8 cellular contexts compared by ENCODE assay signal in the genomic region with DNA sequence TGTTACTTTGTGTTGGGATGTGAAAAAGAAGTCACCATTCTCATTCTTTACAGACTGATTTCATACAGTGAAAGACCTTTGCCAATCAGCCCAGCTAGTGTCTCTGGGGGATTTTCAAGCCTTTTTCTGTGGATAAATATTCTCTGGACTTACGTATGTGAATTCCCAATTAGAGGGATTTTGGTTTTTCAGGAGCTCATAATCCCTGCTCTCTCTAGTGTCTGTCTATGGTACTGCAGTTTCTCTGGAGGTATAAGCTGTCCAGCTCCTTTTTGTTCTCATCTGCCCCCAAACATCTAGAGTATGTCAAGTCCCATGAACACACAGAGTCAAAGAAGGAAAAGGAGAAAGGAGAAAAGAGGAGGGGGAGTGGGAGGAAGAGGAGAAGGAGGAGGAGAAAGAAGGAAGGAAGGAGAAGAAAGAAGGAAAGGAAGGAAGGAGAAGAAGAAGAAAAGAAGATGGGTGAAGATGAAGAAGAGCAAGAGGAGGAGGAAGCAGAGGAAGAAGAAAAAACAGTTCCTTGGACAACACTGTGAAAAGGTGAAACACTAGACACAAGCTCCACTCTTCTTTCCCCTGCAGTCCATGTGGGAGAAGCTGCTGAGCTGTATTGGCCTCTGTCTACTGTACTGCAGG.
A peak's percentile ranks its signal among the peaks of the same experiment; 100 is the strongest.
DNase-seq lines count a peak whose midpoint lies in the region; ATAC-seq, FAIRE-seq and TF ChIP-seq lines count a peak whose summit lies in the region.

No MANE protein-coding gene starts in this region.

- H3K9me3 Mint-ChIP-seq in activated T-helper 1 cell treated with anti-CD3 and anti-CD28 coated beads, Interleukin-12 subunit alpha, Interleukin-12 subunit beta, Interleukin-2, Interleukin-4 antibody, amounts not matched to agents 30 ng/mL and 10 ng/mL and 1 ng/mL, durations not matched to agents 14 hours and 24 hours and 36 hours: no peaks in the 10 kb centered on the region

- dilution Hi-C loops in keratinocyte (cut with MboI; ENCODE audit: extremely low pct_ligation_motif_present, low sequenced_read_pairs): no loop called here

- intact Hi-C loops in adrenal gland (cut with DNase I): loop anchor here in 1 of 2 donors (5.0 kb wide), 2 partner anchors 94 to 274 kb away; no protein-coding TSS in a partner anchor
- intact Hi-C loops in activated T-helper 1 cell treated with anti-CD3 and anti-CD28 coated beads, Interleukin-12 subunit alpha, Interleukin-12 subunit beta, Interleukin-2, Interleukin-4 antibody, amounts not matched to agents 30 ng/mL and 10 ng/mL and 1 ng/mL, durations not matched to agents 14 hours and 24 hours and 36 hours (cut with micrococcal nuclease): no loop called here

- H3K4me2 ChIP-seq in keratinocyte (ENCODE audit: control insufficient read depth, extremely low read depth, insufficient read depth, low read depth, low read length): no peak overlapping the region

- H3K4me1 Mint-ChIP-seq in activated T-helper 1 cell treated with anti-CD3 and anti-CD28 coated beads, Interleukin-12 subunit alpha, Interleukin-12 subunit beta, Interleukin-2, Interleukin-4 antibody, amounts not matched to agents 30 ng/mL and 10 ng/mL and 1 ng/mL, durations not matched to agents 14 hours and 24 hours and 36 hours (ENCODE audit: low read depth): no peaks in the 10 kb centered on the region

- H3K27ac ChIP-seq in ACC112 (ENCODE audit: low read depth, low read length) (no peak overlapping the region), adrenal gland (no peak overlapping the region), keratinocyte (ENCODE audit: control insufficient read depth, insufficient read depth, low read length) (no peak overlapping the region)

- TF ChIP-seq CTCF in adrenal gland (IDR thresholded peaks at IDR 0.05) (peak; percentile 52 to 72 (median 69)), keratinocyte (optimal IDR thresholded peaks at IDR 0.05 in 1 of 3, IDR thresholded peaks at IDR 0.05 in 1 of 3, conservative IDR thresholded peaks at IDR 0.05 in 1 of 3; ENCODE audit: extremely low read depth in 1 of 3, insufficient read depth in 2 of 3, low read length in 3 of 3) (peak; percentile 37 to 72 (median 62))

- no peaks in the 10 kb centered on the region for H3K9me1 ChIP-seq in keratinocyte (ENCODE audit: control insufficient read depth, extremely low read depth, insufficient read depth, low read length)

- ATAC-seq in GM21619 (IDR thresholded peaks at IDR 0.05; ENCODE audit: unreplicated experiment): no peak

- H3K4me3 Mint-ChIP-seq in activated T-helper 1 cell treated with anti-CD3 and anti-CD28 coated beads, Interleukin-12 subunit alpha, Interleukin-12 subunit beta, Interleukin-2, Interleukin-4 antibody, amounts not matched to agents 30 ng/mL and 10 ng/mL and 1 ng/mL, durations not matched to agents 14 hours and 24 hours and 36 hours: no peak overlapping the region

- H3K9me3 ChIP-seq in adrenal gland (replicated peaks in 1 of 3): no peaks in the 10 kb centered on the region
- no peaks in the 10 kb centered on the region for H3K9me3 ChIP-seq in keratinocyte (ENCODE audit: control insufficient read depth, low read depth, low read length)

- peaks cover 9% of the 10 kb centered on the region for H3K4me1 ChIP-seq in ACC112 (ENCODE audit: control insufficient read depth, insufficient read depth, low read length, unreplicated experiment)
- H3K4me1 ChIP-seq in adrenal gland (replicated peaks in 1 of 2): no peaks in the 10 kb centered on the region
- no peaks in the 10 kb centered on the region for H3K4me1 ChIP-seq in keratinocyte (ENCODE audit: control insufficient read depth, extremely low read depth, insufficient read depth, low read length)

- H3K79me2 ChIP-seq in ACC112 (ENCODE audit: control insufficient read depth, insufficient read depth, low read length, unreplicated experiment) (no peaks in the 10 kb centered on the region), keratinocyte (ENCODE audit: control insufficient read depth, insufficient read depth, low read length) (no peaks in the 10 kb centered on the region)

- no peak overlapping the region for H3K27ac Mint-ChIP-seq in activated T-helper 1 cell treated with anti-CD3 and anti-CD28 coated beads, Interleukin-12 subunit alpha, Interleukin-12 subunit beta, Interleukin-2, Interleukin-4 antibody, amounts not matched to agents 30 ng/mL and 10 ng/mL and 1 ng/mL, durations not matched to agents 14 hours and 24 hours and 36 hours

- H4K20me1 ChIP-seq in keratinocyte (ENCODE audit: control insufficient read depth, extremely low read depth, insufficient read depth, low read length): no peaks in the 10 kb centered on the region

- FAIRE-seq in keratinocyte (lab: Jason Lieb, UNC): peak; percentile 23

- H3K27me3 ChIP-seq in ACC112 (ENCODE audit: insufficient read depth, low read length): no peaks in the 10 kb centered on the region
- H3K27me3 ChIP-seq in adrenal gland: no peaks in the 10 kb centered on the region
- H3K27me3 ChIP-seq in keratinocyte (ENCODE audit: control insufficient read depth, extremely low read depth, insufficient read depth, low read length): no peaks in the 10 kb centered on the region

- H3K27me3 Mint-ChIP-seq in activated T-helper 1 cell treated with anti-CD3 and anti-CD28 coated beads, Interleukin-12 subunit alpha, Interleukin-12 subunit beta, Interleukin-2, Interleukin-4 antibody, amounts not matched to agents 30 ng/mL and 10 ng/mL and 1 ng/mL, durations not matched to agents 14 hours and 24 hours and 36 hours (ENCODE audit: insufficient read depth): peaks cover 2% of the 10 kb centered on the region

- TF ChIP-seq POLR2A in adrenal gland (IDR thresholded peaks at IDR 0.05): no peak

- no peaks in the 10 kb centered on the region for H3K36me3 Mint-ChIP-seq in activated T-helper 1 cell treated with anti-CD3 and anti-CD28 coated beads, Interleukin-12 subunit alpha, Interleukin-12 subunit beta, Interleukin-2, Interleukin-4 antibody, amounts not matched to agents 30 ng/mL and 10 ng/mL and 1 ng/mL, durations not matched to agents 14 hours and 24 hours and 36 hours (ENCODE audit: low read depth)

- H3K4me3 ChIP-seq in ACC112 (ENCODE audit: low read depth, low read length) (no peak overlapping the region), adrenal gland (no peak overlapping the region), keratinocyte (ENCODE audit: control insufficient read depth in 2 of 3, extremely low read depth in 1 of 3, insufficient read depth in 2 of 3, low read depth in 1 of 3, low read length in 3 of 3) (no peak overlapping the region)

- H3K36me3 ChIP-seq in ACC112 (ENCODE audit: insufficient read depth, low read length): no peaks in the 10 kb centered on the region
- H3K36me3 ChIP-seq in adrenal gland (replicated peaks in 1 of 2): no peaks in the 10 kb centered on the region
- no peaks in the 10 kb centered on the region for H3K36me3 ChIP-seq in keratinocyte (ENCODE audit: control insufficient read depth in 2 of 2, extremely low read depth in 1 of 2, insufficient read depth in 2 of 2, low read length in 2 of 2)

- DNase-seq in H4 (ENCODE audit: low spot score) (peak; percentile 20), adrenal gland (no peak), keratinocyte (ENCODE audit: low read depth, low spot score) (no peak), SW480 (ENCODE audit: low spot score) (no peak), NOMO-1 treated with DMSO at 0.1 percent for 48 hours (lab: John Stamatoyannopoulos, UW; ENCODE audit: unreplicated experiment) (no peak)
- no peak for DNase-seq in activated T-helper 1 cell treated with anti-CD3 and anti-CD28 coated beads, Interleukin-12 subunit alpha, Interleukin-12 subunit beta, Interleukin-2, Interleukin-4 antibody, amounts not matched to agents 30 ng/mL and 10 ng/mL and 1 ng/mL, durations not matched to agents 14 hours and 24 hours and 36 hours (ENCODE audit: low spot score)

- WGBS in adrenal gland, 4 donors: 7 to 33% (median 30%) methylated on average over 1 of the region's 1 CpG

- H3K9ac ChIP-seq in keratinocyte (ENCODE audit: control insufficient read depth, extremely low read depth, insufficient read depth, low read length): no peak overlapping the region

- H2AFZ ChIP-seq in ACC112 (ENCODE audit: low read length, unreplicated experiment) (peak overlapping the region; percentile 50), keratinocyte (ENCODE audit: control insufficient read depth, low read length) (no peak overlapping the region)
